12 cellular contexts compared by ENCODE assay signal in the genomic region with DNA sequence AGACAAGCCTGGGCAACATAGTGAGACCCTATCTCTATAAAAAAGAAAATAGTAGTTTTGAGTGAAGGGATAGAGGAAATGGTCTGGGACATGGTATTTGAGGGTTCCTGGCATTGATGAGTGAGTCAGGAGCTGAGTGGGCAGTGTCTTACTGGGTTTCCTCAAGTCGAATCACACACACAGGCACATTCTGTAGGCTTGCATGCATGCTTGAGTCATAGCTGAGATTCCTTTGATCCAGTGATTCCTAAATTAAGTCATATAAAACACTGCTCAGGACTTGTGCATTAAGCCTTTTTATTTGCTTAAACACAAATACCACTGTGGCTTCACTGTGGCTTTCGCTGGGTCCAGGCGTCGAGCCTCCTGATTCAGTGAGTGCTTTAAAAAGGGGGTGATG.
DNase-seq lines count a peak whose midpoint lies in the region; ATAC-seq and TF ChIP-seq lines count a peak whose summit lies in the region.
"Had no signal": no experiment of that assay in that cellular context is flagged by ENCODE, and none has a peak within 500 bp of the region (broad histone marks: within the 10 kb centered on the region; RNA-seq: fewer than 3 reads in every experiment).

No MANE protein-coding gene starts in this region.

- no peaks in the 10 kb centered on the region for H3K36me3 Mint-ChIP-seq in activated T-helper 1 cell treated with anti-CD3 and anti-CD28 coated beads, Interleukin-12 subunit alpha, Interleukin-12 subunit beta, Interleukin-2, Interleukin-4 antibody, amounts not matched to agents 30 ng/mL and 10 ng/mL and 1 ng/mL, durations not matched to agents 14 hours and 24 hours and 36 hours (ENCODE audit: low read depth)
- H3K36me3 Mint-ChIP-seq in glutamatergic neuron (ENCODE audit: unreplicated experiment), result no peaks in the 10 kb centered on the region

- no peaks in the 10 kb centered on the region for H3K4me1 ChIP-seq in left ventricle myocardium inferior

- H3K27ac Mint-ChIP-seq in activated T-helper 1 cell treated with anti-CD3 and anti-CD28 coated beads, Interleukin-12 subunit alpha, Interleukin-12 subunit beta, Interleukin-2, Interleukin-4 antibody, amounts not matched to agents 30 ng/mL and 10 ng/mL and 1 ng/mL, durations not matched to agents 14 hours and 24 hours and 36 hours, result no peak overlapping the region
- H3K27ac Mint-ChIP-seq in glutamatergic neuron (ENCODE audit: unreplicated experiment), result no peak overlapping the region
- H3K27ac Mint-ChIP-seq: activated naive CD4-positive, alpha-beta T cell treated with anti-CD3 and anti-CD28 coated beads, Interleukin-2, amount 50 U/mL, for 24 hours had no signal

- DNase-seq in Caki2 (ENCODE audit: low read depth) (peak; percentile 54), MG63 (peak; percentile 80), coronary artery (ENCODE audit: low spot score) (peak; percentile 17), left ventricle myocardium inferior (no peak), glutamatergic neuron (no peak)
- no peak for DNase-seq in activated T-helper 1 cell treated with anti-CD3 and anti-CD28 coated beads, Interleukin-12 subunit alpha, Interleukin-12 subunit beta, Interleukin-2, Interleukin-4 antibody, amounts not matched to agents 30 ng/mL and 10 ng/mL and 1 ng/mL, durations not matched to agents 14 hours and 24 hours and 36 hours (ENCODE audit: low spot score)
- DNase-seq: GDM1, hippocampal formation, NCI-H774 had no signal

- H3K27me3 Mint-ChIP-seq in activated T-helper 1 cell treated with anti-CD3 and anti-CD28 coated beads, Interleukin-12 subunit alpha, Interleukin-12 subunit beta, Interleukin-2, Interleukin-4 antibody, amounts not matched to agents 30 ng/mL and 10 ng/mL and 1 ng/mL, durations not matched to agents 14 hours and 24 hours and 36 hours (ENCODE audit: insufficient read depth), result no peaks in the 10 kb centered on the region
- no peaks in the 10 kb centered on the region for H3K27me3 Mint-ChIP-seq in glutamatergic neuron (ENCODE audit: unreplicated experiment)
- H3K27me3 Mint-ChIP-seq: activated naive CD4-positive, alpha-beta T cell treated with anti-CD3 and anti-CD28 coated beads, Interleukin-2, amount 50 U/mL, for 24 hours had no signal

- in situ Hi-C loops in Caki2 (cut with HindIII; ENCODE audit: low pct_unique_long_range_greater_than_20kb, low sequenced_read_pairs), result no loop called here

- H3K36me3 ChIP-seq in MG63, result no peaks in the 10 kb centered on the region; the same call in none of the 2 replicates
- no peaks in the 10 kb centered on the region for H3K36me3 ChIP-seq in neural cell (ENCODE audit: insufficient read depth, low read length)
- H3K36me3 ChIP-seq in left ventricle myocardium inferior, result peaks cover 15% of the 10 kb centered on the region

- H3K4me3 ChIP-seq in MG63 (no peak overlapping the region), coronary artery (no peak overlapping the region), neural cell (ENCODE audit: low read length) (no peak overlapping the region), left ventricle myocardium inferior (no peak overlapping the region)

- H2AFZ ChIP-seq in neural cell (ENCODE audit: low read depth, low read length), result no peak overlapping the region

- H3F3A ChIP-seq in neural cell (ENCODE audit: insufficient read depth, low read length, poor library complexity, severe bottlenecking), result no peaks in the 10 kb centered on the region

- H3K9me3 ChIP-seq in MG63 (no peaks in the 10 kb centered on the region), neural cell (ENCODE audit: low read length) (no peaks in the 10 kb centered on the region), left ventricle myocardium inferior (replicated peaks) (no peaks in the 10 kb centered on the region)

- no peak for TF ChIP-seq EP300 in neural cell (conservative IDR thresholded peaks at IDR 0.05; ENCODE audit: poor library complexity, severe bottlenecking)

- peaks cover 6% of the 10 kb centered on the region for H3K4me1 Mint-ChIP-seq in activated T-helper 1 cell treated with anti-CD3 and anti-CD28 coated beads, Interleukin-12 subunit alpha, Interleukin-12 subunit beta, Interleukin-2, Interleukin-4 antibody, amounts not matched to agents 30 ng/mL and 10 ng/mL and 1 ng/mL, durations not matched to agents 14 hours and 24 hours and 36 hours (ENCODE audit: low read depth)
- no peaks in the 10 kb centered on the region for H3K4me1 Mint-ChIP-seq in glutamatergic neuron (ENCODE audit: low read depth, unreplicated experiment)

- ATAC-seq in GM21576 (IDR thresholded peaks at IDR 0.05; ENCODE audit: unreplicated experiment), result no peak

- H3K4me3 Mint-ChIP-seq in activated T-helper 1 cell treated with anti-CD3 and anti-CD28 coated beads, Interleukin-12 subunit alpha, Interleukin-12 subunit beta, Interleukin-2, Interleukin-4 antibody, amounts not matched to agents 30 ng/mL and 10 ng/mL and 1 ng/mL, durations not matched to agents 14 hours and 24 hours and 36 hours, result no peak overlapping the region
- H3K4me3 Mint-ChIP-seq in glutamatergic neuron (ENCODE audit: unreplicated experiment), result no peak overlapping the region
- H3K4me3 Mint-ChIP-seq: activated naive CD4-positive, alpha-beta T cell treated with anti-CD3 and anti-CD28 coated beads, Interleukin-2, amount 50 U/mL, for 24 hours had no signal

- intact Hi-C loops in activated T-helper 1 cell treated with anti-CD3 and anti-CD28 coated beads, Interleukin-12 subunit alpha, Interleukin-12 subunit beta, Interleukin-2, Interleukin-4 antibody, amounts not matched to agents 30 ng/mL and 10 ng/mL and 1 ng/mL, durations not matched to agents 14 hours and 24 hours and 36 hours (cut with micrococcal nuclease), result no loop called here
- intact Hi-C loops in left ventricle myocardium inferior (cut with micrococcal nuclease), result no loop called here

- no peaks in the 10 kb centered on the region for H4K20me1 ChIP-seq in neural cell (ENCODE audit: insufficient read depth)

- H3K9ac ChIP-seq in neural cell (ENCODE audit: low read length), result peak overlapping the region; percentile 21

- H3K9me2 ChIP-seq in neural cell (ENCODE audit: insufficient read depth, low read length), result no peaks in the 10 kb centered on the region

- TF ChIP-seq CTCF in coronary artery (IDR thresholded peaks at IDR 0.05), result no peak
- no peak for TF ChIP-seq CTCF in neural cell (IDR thresholded peaks at IDR 0.05; ENCODE audit: poor library complexity, severe bottlenecking)
- TF ChIP-seq CTCF in left ventricle myocardium inferior (IDR thresholded peaks at IDR 0.05; ENCODE audit: borderline replicate concordance), result no peak
- TF ChIP-seq CTCF in glutamatergic neuron (IDR thresholded peaks at IDR 0.05; ENCODE audit: partially characterized antibody, unreplicated experiment), result no peak

- TF ChIP-seq RAD21 in neural cell (conservative IDR thresholded peaks at IDR 0.05), result no peak

- H3K27me3 ChIP-seq in MG63, result no peaks in the 10 kb centered on the region
- no peaks in the 10 kb centered on the region for H3K27me3 ChIP-seq in neural cell (ENCODE audit: insufficient read depth, low read depth, low read length)
- H3K27me3 ChIP-seq in left ventricle myocardium inferior (ENCODE audit: low read depth), result no peaks in the 10 kb centered on the region

- H3K79me2 ChIP-seq in neural cell (replicated peaks; ENCODE audit: insufficient read depth, low read length), result no peaks in the 10 kb centered on the region

- no peaks in the 10 kb centered on the region for H3K9me3 Mint-ChIP-seq in activated T-helper 1 cell treated with anti-CD3 and anti-CD28 coated beads, Interleukin-12 subunit alpha, Interleukin-12 subunit beta, Interleukin-2, Interleukin-4 antibody, amounts not matched to agents 30 ng/mL and 10 ng/mL and 1 ng/mL, durations not matched to agents 14 hours and 24 hours and 36 hours
- peaks cover 7% of the 10 kb centered on the region for H3K9me3 Mint-ChIP-seq in glutamatergic neuron (ENCODE audit: unreplicated experiment)
- H3K9me3 Mint-ChIP-seq: activated naive CD4-positive, alpha-beta T cell treated with anti-CD3 and anti-CD28 coated beads, Interleukin-2, amount 50 U/mL, for 24 hours had no signal

- H3K27ac ChIP-seq in coronary artery, result no peak overlapping the region
- peak overlapping the region; percentile 60 for H3K27ac ChIP-seq in neural cell (ENCODE audit: low read length)
- no peak overlapping the region for H3K27ac ChIP-seq in left ventricle myocardium inferior (replicated peaks)

- H3K4me2 ChIP-seq in neural cell (ENCODE audit: low read length), result no peak overlapping the region

TF ChIP-seq in neural cell, 6 proteins besides CTCF, POLR2A, EP300 and RAD21:
- TF ChIP-seq MXI1 (conservative IDR thresholded peaks at IDR 0.05; ENCODE audit: poor library complexity, severe bottlenecking) (no peak), POLR2AphosphoS5 (IDR thresholded peaks at IDR 0.05) (no peak), SMC3 (conservative IDR thresholded peaks at IDR 0.05; ENCODE audit: poor library complexity) (no peak), TAF1 (IDR thresholded peaks at IDR 0.05; ENCODE audit: low read depth) (no peak), EZH2 (IDR thresholded peaks at IDR 0.05; ENCODE audit: borderline replicate concordance, insufficient read depth, low read length, poor library complexity, severe bottlenecking) (no peak)
- TF ChIP-seq, protein P1, sequence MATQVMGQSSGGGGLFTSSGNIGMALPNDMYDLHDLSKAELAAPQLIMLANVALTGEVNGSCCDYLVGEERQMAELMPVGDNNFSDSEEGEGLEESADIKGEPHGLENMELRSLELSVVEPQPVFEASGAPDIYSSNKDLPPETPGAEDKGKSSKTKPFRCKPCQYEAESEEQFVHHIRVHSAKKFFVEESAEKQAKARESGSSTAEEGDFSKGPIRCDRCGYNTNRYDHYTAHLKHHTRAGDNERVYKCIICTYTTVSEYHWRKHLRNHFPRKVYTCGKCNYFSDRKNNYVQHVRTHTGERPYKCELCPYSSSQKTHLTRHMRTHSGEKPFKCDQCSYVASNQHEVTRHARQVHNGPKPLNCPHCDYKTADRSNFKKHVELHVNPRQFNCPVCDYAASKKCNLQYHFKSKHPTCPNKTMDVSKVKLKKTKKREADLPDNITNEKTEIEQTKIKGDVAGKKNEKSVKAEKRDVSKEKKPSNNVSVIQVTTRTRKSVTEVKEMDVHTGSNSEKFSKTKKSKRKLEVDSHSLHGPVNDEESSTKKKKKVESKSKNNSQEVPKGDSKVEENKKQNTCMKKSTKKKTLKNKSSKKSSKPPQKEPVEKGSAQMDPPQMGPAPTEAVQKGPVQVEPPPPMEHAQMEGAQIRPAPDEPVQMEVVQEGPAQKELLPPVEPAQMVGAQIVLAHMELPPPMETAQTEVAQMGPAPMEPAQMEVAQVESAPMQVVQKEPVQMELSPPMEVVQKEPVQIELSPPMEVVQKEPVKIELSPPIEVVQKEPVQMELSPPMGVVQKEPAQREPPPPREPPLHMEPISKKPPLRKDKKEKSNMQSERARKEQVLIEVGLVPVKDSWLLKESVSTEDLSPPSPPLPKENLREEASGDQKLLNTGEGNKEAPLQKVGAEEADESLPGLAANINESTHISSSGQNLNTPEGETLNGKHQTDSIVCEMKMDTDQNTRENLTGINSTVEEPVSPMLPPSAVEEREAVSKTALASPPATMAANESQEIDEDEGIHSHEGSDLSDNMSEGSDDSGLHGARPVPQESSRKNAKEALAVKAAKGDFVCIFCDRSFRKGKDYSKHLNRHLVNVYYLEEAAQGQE (IDR thresholded peaks at IDR 0.05; ENCODE audit: borderline replicate concordance), result no peak

Comparison
In these comparisons a context has a peak if more than half of its experiments do, and no peak if none do; other contexts are left out.
1. DNase-seq: peak in Caki2 (single experiment), MG63 (single experiment) and coronary artery (single experiment); none in activated T-helper 1 cell treated with anti-CD3 and anti-CD28 coated beads, Interleukin-12 subunit alpha, Interleukin-12 subunit beta, Interleukin-2, Interleukin-4 antibody, amounts not matched to agents 30 ng/mL and 10 ng/mL and 1 ng/mL, durations not matched to agents 14 hours and 24 hours and 36 hours (single experiment), left ventricle myocardium inferior (single experiment) and glutamatergic neuron (single experiment).